In the genomic region with DNA sequence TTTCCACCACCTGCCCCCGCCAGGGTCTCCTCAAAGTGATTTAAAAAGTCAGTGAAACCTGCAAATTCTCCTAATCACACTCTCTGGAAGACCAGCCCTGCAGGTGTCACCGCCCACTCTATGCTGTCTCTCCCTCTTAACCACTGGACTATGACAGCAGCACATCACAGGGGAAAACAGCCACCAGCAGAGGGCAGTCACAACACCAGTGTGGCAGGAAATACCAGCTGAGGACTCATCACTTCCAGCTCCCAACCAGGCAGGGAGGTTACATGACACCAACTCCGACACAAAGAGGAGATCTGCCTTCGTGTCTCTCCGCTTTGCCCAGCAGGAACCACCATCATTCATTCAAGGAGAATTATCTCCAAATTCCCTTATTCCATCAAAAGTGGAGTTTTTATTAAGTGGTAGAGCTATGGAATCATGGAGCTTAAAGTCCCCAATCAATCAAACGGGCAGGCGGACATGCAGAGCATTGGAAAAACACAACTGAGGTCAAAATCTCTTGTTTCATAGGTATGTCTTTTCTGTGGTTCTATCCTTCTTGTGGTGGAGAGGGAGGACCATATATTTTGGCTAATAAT, we compare ENCODE assay signal across 8 cellular contexts.
DNase-seq lines count a peak whose midpoint lies in the region; ATAC-seq and TF ChIP-seq lines count a peak whose summit lies in the region.

No MANE protein-coding gene starts in this region.

- H3K4me3 ChIP-seq in WI38 (ENCODE audit: low read depth, low read length), result no peak overlapping the region

- peak; percentile 85 for TF ChIP-seq CTCF in WI38 (IDR thresholded peaks at IDR 0.05; ENCODE audit: low read depth, low read length)

- H3K27ac ChIP-seq in caudate nucleus (ENCODE audit: low read depth, low read length), result no peak overlapping the region

- DNase-seq in NCI-H2107 treated with DMSO at 0.1 percent for 48 hours (lab: John Stamatoyannopoulos, UW; ENCODE audit: unreplicated experiment) (peak; percentile 77), caudate nucleus (lab: John Stamatoyannopoulos, UW) (peak in 54 of 61 donors; percentile 5 to 80 (median 50)), kidney tubule cell (ENCODE audit: low spot score) (peak; percentile 92), NCI-H128 (lab: John Stamatoyannopoulos, UW; ENCODE audit: unreplicated experiment) (no peak)
- DNase-seq in stimulated activated CD4-positive, alpha-beta T cell treated with anti-CD3 and anti-CD28 coated beads, Interleukin-2, amount 100 ng/mL, for 24 hours, result peak; percentile 84 to 90

- ATAC-seq in GM18498 (IDR thresholded peaks at IDR 0.05; ENCODE audit: unreplicated experiment) (peak; percentile 86), HG02943 (IDR thresholded peaks at IDR 0.05; ENCODE audit: low read depth, unreplicated experiment) (peak; percentile 68)
